1 cellular context compared by ENCODE assay signal in genomic region chr1:65423884-65424655, GRCh38.
TF ChIP-seq lines count a peak whose summit lies in the region.

No MANE protein-coding gene starts in this region.

TF ChIP-seq in GM23338, 12 proteins besides CTCF, POLR2A, EP300 and RAD21 (continued from another document):
- no peak for TF ChIP-seq ZNF462 (CRISPR knock-in tag; IDR thresholded peaks at IDR 0.05)
